17 cellular contexts compared by ENCODE assay signal in genomic region chr2:206477296-206477695, GRCh38. TPM values are rescaled to one million over a fixed set of nuclear protein-coding genes. Genes with fewer than 3 reads are reported as not detected.
DNase-seq lines count a peak whose midpoint lies in the region; ATAC-seq, FAIRE-seq and TF ChIP-seq lines count a peak whose summit lies in the region.
"Had no signal": no experiment of that assay in that cellular context is flagged by ENCODE, and none has a peak within 500 bp of the region (broad histone marks: within the 10 kb centered on the region; RNA-seq: fewer than 3 reads in every experiment).

No MANE protein-coding gene starts in this region.

- H3K27me3 ChIP-seq in astrocyte (ENCODE audit: insufficient read depth, low read length) (no peaks in the 10 kb centered on the region), pancreas (no peaks in the 10 kb centered on the region)
- H3K27me3 ChIP-seq: BLaER1 treated with 17β-estradiol and CSF1 and Interleukin-3, amounts not matched to agents 10 nM and 100 nM; esophagus muscularis mucosa; uterus had no signal

- H3K4me3 Mint-ChIP-seq in astrocyte (ENCODE audit: unreplicated experiment): no peak overlapping the region
- H3K4me3 Mint-ChIP-seq: activated naive CD8-positive, alpha-beta T cell treated with anti-CD3 and anti-CD28 coated beads, Interleukin-2, amount 10 ng/mL, durations not matched to agents 7 days and 5 days; activated T-cell treated with anti-CD3 and anti-CD28 coated beads, Interleukin-2, amount 50 U/mL, for 24 hours had no signal

- H2AFZ ChIP-seq in astrocyte (ENCODE audit: low read depth, low read length): no peak overlapping the region

- H3K36me3 ChIP-seq in astrocyte (ENCODE audit: insufficient read depth, low read length): no peaks in the 10 kb centered on the region
- no peaks in the 10 kb centered on the region for H3K36me3 ChIP-seq in pancreas
- H3K36me3 ChIP-seq: BLaER1 treated with 17β-estradiol and CSF1 and Interleukin-3, amounts not matched to agents 10 nM and 100 nM; esophagus muscularis mucosa; uterus had no signal

- ATAC-seq in GM18873 (IDR thresholded peaks at IDR 0.05; ENCODE audit: low FRiP score, unreplicated experiment) (no peak), pancreas (no peak), GM21515 (IDR thresholded peaks at IDR 0.05; ENCODE audit: unreplicated experiment) (no peak)
- ATAC-seq: K562 had no signal

- H3K9me3 Mint-ChIP-seq in astrocyte (ENCODE audit: unreplicated experiment): no peaks in the 10 kb centered on the region
- H3K9me3 Mint-ChIP-seq: activated naive CD8-positive, alpha-beta T cell treated with anti-CD3 and anti-CD28 coated beads, Interleukin-2, amount 10 ng/mL, durations not matched to agents 7 days and 5 days; activated T-cell treated with anti-CD3 and anti-CD28 coated beads, Interleukin-2, amount 50 U/mL, for 24 hours had no signal

- H3K9me3 ChIP-seq in astrocyte (ENCODE audit: insufficient read depth, low read depth, low read length) (no peaks in the 10 kb centered on the region), pancreas (no peaks in the 10 kb centered on the region)
- H3K9me3 ChIP-seq: BLaER1 treated with 17β-estradiol and CSF1 and Interleukin-3, amounts not matched to agents 10 nM and 100 nM; esophagus muscularis mucosa; uterus had no signal

- no peak for FAIRE-seq in astrocyte (lab: Jason Lieb, UNC)
- FAIRE-seq in pancreas (lab: Jason Lieb, UNC): no peak
- FAIRE-seq: K562 had no signal

- 79 to 86% methylated on average over 1 of the region's 1 CpG for WGBS in pancreas, 2 donors

- H3K4me3 ChIP-seq in astrocyte (ENCODE audit: insufficient read depth, low read depth, low read length): no peak overlapping the region
- no peak overlapping the region for H3K4me3 ChIP-seq in pancreas
- H3K4me3 ChIP-seq: BLaER1 treated with 17β-estradiol and CSF1 and Interleukin-3, amounts not matched to agents 10 nM and 100 nM; coronary artery; esophagus muscularis mucosa; K562; uterus had no signal

- intact Hi-C loops in pancreas (cut with DNase I): no loop called here

- DNase-seq in DMS 273 treated with DMSO at 0.1 percent for 48 hours (lab: John Stamatoyannopoulos, UW) (peak; percentile 74), NCI-H1694 treated with DMSO at 0.1 percent for 48 hours (lab: John Stamatoyannopoulos, UW) (peak; percentile 86), astrocyte (ENCODE audit: low read depth) (peak; percentile 32), iris pigment epithelial cell (ENCODE audit: low read depth) (peak; percentile 88), pancreas (no peak)
- DNase-seq in stimulated activated CD4-positive, alpha-beta T cell treated with anti-CD3 and anti-CD28 coated beads, Interleukin-12 subunit alpha, Interleukin-12 subunit beta, amount 100 ng/mL, for 4 hours: no peak
- DNase-seq: activated naive CD8-positive, alpha-beta T cell treated with anti-CD3 and anti-CD28 coated beads, Interleukin-2, amount 10 ng/mL, durations not matched to agents 7 days and 5 days; activated T-cell treated with anti-CD3 and anti-CD28 coated beads, Interleukin-2, amount 50 U/mL, for 24 hours; NCI-H187; stimulated activated CD4-positive, alpha-beta T cell treated with anti-CD3 and anti-CD28 coated beads, Interleukin-4, amount 100 ng/mL, for 1 hour; uterus had no signal

- H3K27ac Mint-ChIP-seq in astrocyte (ENCODE audit: unreplicated experiment): no peak overlapping the region
- H3K27ac Mint-ChIP-seq: activated naive CD8-positive, alpha-beta T cell treated with anti-CD3 and anti-CD28 coated beads, Interleukin-2, amount 10 ng/mL, durations not matched to agents 7 days and 5 days; activated T-cell treated with anti-CD3 and anti-CD28 coated beads, Interleukin-2, amount 50 U/mL, for 24 hours had no signal

- H3K4me1 ChIP-seq in astrocyte (ENCODE audit: insufficient read depth, low read length) (no peaks in the 10 kb centered on the region), pancreas (no peaks in the 10 kb centered on the region)
- H3K4me1 ChIP-seq: esophagus muscularis mucosa, uterus had no signal

- peaks cover 8% of the 10 kb centered on the region for H3K4me1 Mint-ChIP-seq in astrocyte (ENCODE audit: low read depth, unreplicated experiment)
- H3K4me1 Mint-ChIP-seq: activated naive CD8-positive, alpha-beta T cell treated with anti-CD3 and anti-CD28 coated beads, Interleukin-2, amount 10 ng/mL, durations not matched to agents 7 days and 5 days had no signal

- H3K4me2 ChIP-seq in astrocyte (ENCODE audit: low read length): no peak overlapping the region
- H3K4me2 ChIP-seq: BLaER1 treated with 17β-estradiol and CSF1 and Interleukin-3, amounts not matched to agents 10 nM and 100 nM had no signal

- TF ChIP-seq CTCF in astrocyte (IDR thresholded peaks at IDR 0.05; ENCODE audit: insufficient read depth, low read depth, low read length) (no peak), pancreas (IDR thresholded peaks at IDR 0.05) (no peak)

- H4K20me1 ChIP-seq in astrocyte (ENCODE audit: insufficient read depth, low read length): peaks cover 3% of the 10 kb centered on the region
- H4K20me1 ChIP-seq: BLaER1 treated with 17β-estradiol and CSF1 and Interleukin-3, amounts not matched to agents 10 nM and 100 nM had no signal

- no peak overlapping the region for H3K9ac ChIP-seq in astrocyte (ENCODE audit: low read length)
- H3K9ac ChIP-seq: BLaER1 treated with 17β-estradiol and CSF1 and Interleukin-3, amounts not matched to agents 10 nM and 100 nM had no signal

- H3K27me3 Mint-ChIP-seq in astrocyte (ENCODE audit: low read depth, unreplicated experiment): no peaks in the 10 kb centered on the region

- H3K79me2 ChIP-seq in astrocyte (ENCODE audit: insufficient read depth, low read length): no peaks in the 10 kb centered on the region

- H3K36me3 Mint-ChIP-seq in astrocyte (ENCODE audit: low read depth, unreplicated experiment): peaks cover 2% of the 10 kb centered on the region
- H3K36me3 Mint-ChIP-seq: activated naive CD8-positive, alpha-beta T cell treated with anti-CD3 and anti-CD28 coated beads, Interleukin-2, amount 10 ng/mL, durations not matched to agents 7 days and 5 days had no signal

- no peak overlapping the region for H3K27ac ChIP-seq in astrocyte (ENCODE audit: low read depth, low read length)
- no peak overlapping the region for H3K27ac ChIP-seq in pancreas
- H3K27ac ChIP-seq: BLaER1 treated with 17β-estradiol and CSF1 and Interleukin-3, amounts not matched to agents 10 nM and 100 nM; coronary artery; esophagus muscularis mucosa; uterus had no signal

RNA-seq across cellular contexts. Expression of gene ADAM23, which starts 34.0 kb away (rescaled TPM):
- 11.0 and 13.9 TPM in 2 replicates for total RNA-seq in astrocyte
- under 1 TPM; 0.23 to 0.92 (median 0.62) TPM for total RNA-seq in pancreas
- polyA plus RNA-seq in pancreas: under 1 TPM; 0.11 to 0.54 TPM
- polyA plus RNA-seq: K562 had no signal

Comparison
In these comparisons a context has a peak if more than half of its experiments do, and no peak if none do; other contexts are left out.
1. DNase-seq: peak in DMS 273 treated with DMSO at 0.1 percent for 48 hours (single experiment), NCI-H1694 treated with DMSO at 0.1 percent for 48 hours (single experiment), astrocyte (single experiment) and iris pigment epithelial cell (single experiment); none in pancreas (0 of 6) and stimulated activated CD4-positive, alpha-beta T cell treated with anti-CD3 and anti-CD28 coated beads, Interleukin-12 subunit alpha, Interleukin-12 subunit beta, amount 100 ng/mL, for 4 hours (single experiment).